1 cellular context compared by ENCODE assay signal in genomic region chr6:169700296-169700695, GRCh38.
TF ChIP-seq lines count a peak whose summit lies in the region.

No MANE protein-coding gene starts in this region.

TF ChIP-seq in WTC11, 78 proteins besides CTCF, POLR2A, EP300 and RAD21 (continued from another document):
- no peak for TF ChIP-seq E2F1 (CRISPR knock-in tag; IDR thresholded peaks at IDR 0.05)
